In genomic region chr9:136997355-136997754, GRCh38 we compare ENCODE assay signal across 8 cellular contexts. TPM values are rescaled to one million over a fixed set of nuclear protein-coding genes. Genes with fewer than 3 reads are reported as not detected.
DNase-seq lines count a peak whose midpoint lies in the region; ATAC-seq and TF ChIP-seq lines count a peak whose summit lies in the region.
"Had no signal": no experiment of that assay in that cellular context is flagged by ENCODE, and none has a peak within 500 bp of the region (broad histone marks: within the 10 kb centered on the region; RNA-seq: fewer than 3 reads in every experiment).

No MANE protein-coding gene starts in this region.

- TF ChIP-seq CTCF in neural crest cell (conservative IDR thresholded peaks at IDR 0.05) = no peak

- POLR2A ChIA-PET in activated naive CD8-positive, alpha-beta T cell treated with anti-CD3 and anti-CD28 coated beads, Interleukin-2, amount 10 ng/mL, durations not matched to agents 7 days and 5 days (lab: Charles Lee) = interaction anchor here (1.1 to 1.7 kb wide), 4 partner anchors 29 to 132 kb away, joined by 3 to 5 read pairs (median 4); no protein-coding TSS in a partner anchor

- peak overlapping the region; percentile 82 for H3K27ac Mint-ChIP-seq in activated naive CD8-positive, alpha-beta T cell treated with anti-CD3 and anti-CD28 coated beads, Interleukin-2, amount 10 ng/mL, durations not matched to agents 7 days and 5 days
- no peak overlapping the region for H3K27ac Mint-ChIP-seq in neural crest cell (ENCODE audit: unreplicated experiment)

- 0 out of 2 replicates have a peak overlapping the region, but pooled peaks have one; percentile 37 for H3K4me3 ChIP-seq in HUES6 (ENCODE audit: low read depth, low read length)

- no peaks in the 10 kb centered on the region for H3K36me3 ChIP-seq in HUES6 (ENCODE audit: control insufficient read depth, insufficient read depth, low read length)

- H3K9ac ChIP-seq in HUES6 (ENCODE audit: low read length) = no peak overlapping the region

- H3K36me3 Mint-ChIP-seq in activated naive CD8-positive, alpha-beta T cell treated with anti-CD3 and anti-CD28 coated beads, Interleukin-2, amount 10 ng/mL, durations not matched to agents 7 days and 5 days = peaks cover 2% of the 10 kb centered on the region
- H3K36me3 Mint-ChIP-seq in neural crest cell (ENCODE audit: low read depth) = no peaks in the 10 kb centered on the region

- ATAC-seq in activated naive CD8-positive, alpha-beta T cell treated with anti-CD3 and anti-CD28 coated beads, Interleukin-2, amount 10 ng/mL, durations not matched to agents 7 days and 5 days (ENCODE audit: low read depth) = no peak
- no peak for ATAC-seq in HG03442 (IDR thresholded peaks at IDR 0.05; ENCODE audit: unreplicated experiment)
- ATAC-seq: psoas muscle had no signal

- H3K4me3 Mint-ChIP-seq in activated naive CD8-positive, alpha-beta T cell treated with anti-CD3 and anti-CD28 coated beads, Interleukin-2, amount 10 ng/mL, durations not matched to agents 7 days and 5 days = peak overlapping the region; percentile 70
- peak overlapping the region; percentile 69 for H3K4me3 Mint-ChIP-seq in neural crest cell

- H3K4me1 ChIP-seq in HUES6 (ENCODE audit: control insufficient read depth, insufficient read depth, low read length) = peaks cover 20% of the 10 kb centered on the region

- peaks cover 7% of the 10 kb centered on the region for H3K27me3 Mint-ChIP-seq in activated naive CD8-positive, alpha-beta T cell treated with anti-CD3 and anti-CD28 coated beads, Interleukin-2, amount 10 ng/mL, durations not matched to agents 7 days and 5 days
- H3K27me3 Mint-ChIP-seq in neural crest cell (ENCODE audit: low read depth) = peaks cover 11% of the 10 kb centered on the region

- no peaks in the 10 kb centered on the region for H3K9me3 Mint-ChIP-seq in activated naive CD8-positive, alpha-beta T cell treated with anti-CD3 and anti-CD28 coated beads, Interleukin-2, amount 10 ng/mL, durations not matched to agents 7 days and 5 days
- H3K9me3 Mint-ChIP-seq in neural crest cell = no peaks in the 10 kb centered on the region

- H3K4me1 Mint-ChIP-seq in activated naive CD8-positive, alpha-beta T cell treated with anti-CD3 and anti-CD28 coated beads, Interleukin-2, amount 10 ng/mL, durations not matched to agents 7 days and 5 days = peaks cover 33% of the 10 kb centered on the region
- H3K4me1 Mint-ChIP-seq in neural crest cell = peaks cover 8% of the 10 kb centered on the region

- H3K9me3 ChIP-seq in HUES6 (ENCODE audit: control insufficient read depth, insufficient read depth, low read depth, low read length) = no peaks in the 10 kb centered on the region
- H3K9me3 ChIP-seq: psoas muscle had no signal

- no peak overlapping the region for H3K27ac ChIP-seq in HUES6 (ENCODE audit: low read depth, low read length)
- H3K27ac ChIP-seq: psoas muscle had no signal

- peaks cover 23% of the 10 kb centered on the region for H3K27me3 ChIP-seq in HUES6 (ENCODE audit: control insufficient read depth, insufficient read depth, low read length)

- no peak for DNase-seq in activated naive CD8-positive, alpha-beta T cell treated with anti-CD3 and anti-CD28 coated beads, Interleukin-2, amount 10 ng/mL, durations not matched to agents 7 days and 5 days
- DNase-seq in neural crest cell (ENCODE audit: low read depth, low spot score) (no peak), KG1 (lab: John Stamatoyannopoulos, UW) (no peak), RKO (ENCODE audit: low spot score) (no peak)
- DNase-seq: NCI-H2107, psoas muscle had no signal

RNA-seq across cellular contexts. Expression of gene CLIC3, which starts 1.0 kb away (rescaled TPM):
- 10 to 100 TPM; 13.3 to 14.7 TPM for total RNA-seq in activated naive CD8-positive, alpha-beta T cell treated with anti-CD3 and anti-CD28 coated beads, Interleukin-2, amount 10 ng/mL, durations not matched to agents 7 days and 5 days
- total RNA-seq in neural crest cell = not detected in 2 replicates

RNA-seq across cellular contexts. Expression of gene PAXX, which starts 5.1 kb away (rescaled TPM):
- total RNA-seq in activated naive CD8-positive, alpha-beta T cell treated with anti-CD3 and anti-CD28 coated beads, Interleukin-2, amount 10 ng/mL, durations not matched to agents 7 days and 5 days = 10 to 100 TPM; 93.4 to 97.2 TPM
- 82.6 and 84.9 TPM in 2 replicates for total RNA-seq in neural crest cell

RNA-seq across cellular contexts. Expression of gene LCNL1, which starts 14.6 kb away (rescaled TPM):
- total RNA-seq in activated naive CD8-positive, alpha-beta T cell treated with anti-CD3 and anti-CD28 coated beads, Interleukin-2, amount 10 ng/mL, durations not matched to agents 7 days and 5 days = under 1 TPM; 0.33 to 0.48 TPM
- not detected in 2 replicates for total RNA-seq in neural crest cell

RNA-seq across cellular contexts. Expression of gene PTGDS, which starts 20.1 kb away (rescaled TPM):
- total RNA-seq in activated naive CD8-positive, alpha-beta T cell treated with anti-CD3 and anti-CD28 coated beads, Interleukin-2, amount 10 ng/mL, durations not matched to agents 7 days and 5 days = 1 to 10 TPM; 1.3 to 3.3 TPM
- total RNA-seq in neural crest cell = not detected in 2 replicates

RNA-seq across cellular contexts. Expression of gene ABCA2, which starts 30.7 kb away (rescaled TPM):
- total RNA-seq in activated naive CD8-positive, alpha-beta T cell treated with anti-CD3 and anti-CD28 coated beads, Interleukin-2, amount 10 ng/mL, durations not matched to agents 7 days and 5 days = 10 to 100 TPM; 67.1 to 74.5 TPM
- total RNA-seq in neural crest cell = 31.7 and 37.1 TPM in 2 replicates

Comparison
In these comparisons a context has a peak if more than half of its experiments do, and no peak if none do; other contexts are left out.
1. RNA of gene CLIC3, which starts 1.0 kb away (total RNA-seq): 13.3 to 14.7 TPM in activated naive CD8-positive, alpha-beta T cell treated with anti-CD3 and anti-CD28 coated beads, Interleukin-2, amount 10 ng/mL, durations not matched to agents 7 days and 5 days; not detected in neural crest cell; every median in the first group is over 10 times any median in the second.